In genomic region chr5:169754737-169755136, GRCh38 we compare ENCODE assay signal across 24 cellular contexts.
DNase-seq lines count a peak whose midpoint lies in the region; ATAC-seq, FAIRE-seq and TF ChIP-seq lines count a peak whose summit lies in the region.
"Had no signal": no experiment of that assay in that cellular context is flagged by ENCODE, and none has a peak within 500 bp of the region (broad histone marks: within the 10 kb centered on the region; RNA-seq: fewer than 3 reads in every experiment).

No MANE protein-coding gene starts in this region.

- POLR2A ChIA-PET in A549 (lab: Yijun Ruan, JAX) = interaction anchor here (0.7 kb wide), 1 partner anchor 185 kb away, joined by 3 read pairs; no protein-coding TSS in a partner anchor

- H3K4me2 ChIP-seq in A549 (no peak overlapping the region), Karpas-422 (ENCODE audit: low read depth, low read length, poor library complexity, severe bottlenecking) (peak overlapping the region; percentile 69)

- no peak for TF ChIP-seq EP300 in A549 (IDR thresholded peaks at IDR 0.05)

- no peaks in the 10 kb centered on the region for H3K27me3 ChIP-seq in Karpas-422 (ENCODE audit: low read length)
- no peaks in the 10 kb centered on the region for H3K27me3 ChIP-seq in neutrophil
- H3K27me3 ChIP-seq: BLaER1 treated with 17β-estradiol and CSF1 and Interleukin-3, amounts not matched to agents 10 nM and 100 nM had no signal

- TF ChIP-seq CTCF in A549 (IDR thresholded peaks at IDR 0.05) (no peak), neutrophil (IDR thresholded peaks at IDR 0.05) (no peak)

- H3K27ac ChIP-seq in A549 = no peak overlapping the region
- H3K27ac ChIP-seq in Karpas-422 (ENCODE audit: low read length) = peak overlapping the region; percentile 87
- H3K27ac ChIP-seq in neutrophil = peak overlapping the region; percentile 81
- H3K27ac ChIP-seq: 22Rv1; BLaER1 treated with 17β-estradiol and CSF1 and Interleukin-3, amounts not matched to agents 10 nM and 100 nM had no signal

- no peak overlapping the region for H2AFZ ChIP-seq in Karpas-422 (ENCODE audit: low read length)

- no peak for ATAC-seq in A549

- H3K9ac ChIP-seq in Karpas-422 (ENCODE audit: low read length) = peak overlapping the region; percentile 28; the same call in 1 of the 2 replicates
- H3K9ac ChIP-seq: BLaER1 treated with 17β-estradiol and CSF1 and Interleukin-3, amounts not matched to agents 10 nM and 100 nM had no signal

- H3K4me3 ChIP-seq in A549 (no peak overlapping the region), Karpas-422 (ENCODE audit: low read length) (no peak overlapping the region), neutrophil (ENCODE audit: low read depth in 1 of 2, low read length in 1 of 2) (no peak overlapping the region)
- H3K4me3 ChIP-seq: BLaER1 treated with 17β-estradiol and CSF1 and Interleukin-3, amounts not matched to agents 10 nM and 100 nM; HAP-1 had no signal

- TF ChIP-seq POLR2A in A549 (IDR thresholded peaks at IDR 0.05; ENCODE audit: low read length) = no peak

- DNase-seq in A549 (ENCODE audit: low read depth in 1 of 2, low spot score in 1 of 2) (no peak), Karpas-422 (no peak), islet precursor cell (peak; percentile 6), retina (no peak), mesenteric fat pad (ENCODE audit: low spot score) (no peak), activated gamma-delta T cell treated with Interleukin-2 at 50 U/mL for 16 hours (no peak)
- DNase-seq: ACHN; AML-193; BE2C; Calu3; CD4-positive, alpha-beta T cell; CD8-positive, alpha-beta memory T cell; COR-L47; DMS53; DMS79 treated with DMSO at 0.1 percent for 48 hours; GF-D8; GOT3 had no signal

- H3K36me3 ChIP-seq in Karpas-422 (ENCODE audit: insufficient read depth, low read length) (peaks cover 21% of the 10 kb centered on the region), neutrophil (peaks cover 77% of the 10 kb centered on the region)
- H3K36me3 ChIP-seq: BE2C, HAP-1 had no signal

- TF ChIP-seq RAD21 in A549 (conservative IDR thresholded peaks at IDR 0.05 in 1 of 2, IDR thresholded peaks at IDR 0.05 in 1 of 2) = no peak

- peaks cover 20% of the 10 kb centered on the region for H3K79me2 ChIP-seq in Karpas-422 (ENCODE audit: low read length)

- H4K20me1 ChIP-seq in Karpas-422 (ENCODE audit: insufficient read depth, low read depth, low read length) = no peaks in the 10 kb centered on the region

- FAIRE-seq in A549 (lab: Jason Lieb, UNC) = no peak
- FAIRE-seq: A204.1, GM12892, H54 had no signal

- CTCF ChIA-PET in A549 (lab: Yijun Ruan, JAX) = no interaction called here

- H3K9me2 ChIP-seq in Karpas-422 (replicated peaks; ENCODE audit: insufficient read depth, low read length) = no peaks in the 10 kb centered on the region

- H3K9me3 ChIP-seq in A549 = no peaks in the 10 kb centered on the region
- no peaks in the 10 kb centered on the region for H3K9me3 ChIP-seq in Karpas-422 (ENCODE audit: low read length)
- H3K9me3 ChIP-seq in neutrophil = no peaks in the 10 kb centered on the region
- H3K9me3 ChIP-seq: BE2C; BLaER1 treated with 17β-estradiol and CSF1 and Interleukin-3, amounts not matched to agents 10 nM and 100 nM; HAP-1 had no signal

- H3K4me1 ChIP-seq in A549 = no peaks in the 10 kb centered on the region
- H3K4me1 ChIP-seq in Karpas-422 (ENCODE audit: low read length) = peaks cover 84% of the 10 kb centered on the region
- H3K4me1 ChIP-seq in neutrophil (ENCODE audit: control insufficient read depth in 1 of 2, insufficient read depth in 1 of 2, low read depth in 1 of 2, low read length in 1 of 2) = peaks cover 12 to 14% of the 10 kb centered on the region in 2 experiments
- H3K4me1 ChIP-seq: BE2C, HAP-1 had no signal

TF ChIP-seq in A549, 52 proteins besides CTCF, POLR2A, EP300 and RAD21:
- no peak for TF ChIP-seq KDM1A (IDR thresholded peaks at IDR 0.05; ENCODE audit: low read depth)
- TF ChIP-seq E2F6 (IDR thresholded peaks at IDR 0.05; ENCODE audit: borderline replicate concordance, low read depth) = no peak
- no peak for TF ChIP-seq SREBF2 (IDR thresholded peaks at IDR 0.05)
- no peak for TF ChIP-seq POLR2AphosphoS2 (conservative IDR thresholded peaks at IDR 0.05; ENCODE audit: low read length)
- TF ChIP-seq PBX3 (IDR thresholded peaks at IDR 0.05) = no peak
- TF ChIP-seq ZC3H11A (IDR thresholded peaks at IDR 0.05) = peak; percentile 35
- no peak for TF ChIP-seq PHF8 (IDR thresholded peaks at IDR 0.05; ENCODE audit: borderline replicate concordance, low read depth)
- no peak for TF ChIP-seq MAFK (IDR thresholded peaks at IDR 0.05; ENCODE audit: partially characterized antibody)
TF ChIP-seq in A549: peak in this region for 1.

Comparison
In these comparisons a context has a peak if more than half of its experiments do, and no peak if none do; other contexts are left out.
1. H3K27ac ChIP-seq: peak in Karpas-422 (single experiment) and neutrophil (single experiment); none in A549 (0 of 2).